9 cellular contexts compared by ENCODE assay signal in genomic region chr6:33076406-33076934, GRCh38. TPM values are rescaled to one million over a fixed set of nuclear protein-coding genes. Genes with fewer than 3 reads are reported as not detected.
DNase-seq lines count a peak whose midpoint lies in the region; ATAC-seq, FAIRE-seq and TF ChIP-seq lines count a peak whose summit lies in the region.
"Had no signal": no experiment of that assay in that cellular context is flagged by ENCODE, and none has a peak within 500 bp of the region (broad histone marks: within the 10 kb centered on the region; RNA-seq: fewer than 3 reads in every experiment).

No MANE protein-coding gene starts in this region.

- H3K27ac Mint-ChIP-seq in stimulated activated effector memory CD8-positive, alpha-beta T cell treated with anti-CD3 and anti-CD28 coated beads, Interleukin-12 subunit alpha, Interleukin-12 subunit beta, amount 100 ng/mL, for 72 hours, result peak overlapping the region; percentile 82

- H3K9me3 ChIP-seq in Loucy (ENCODE audit: insufficient read depth, low read depth, low read length) (no peaks in the 10 kb centered on the region), esophagus (ENCODE audit: control insufficient read depth in 2 of 2, insufficient read depth in 1 of 2, low read depth in 1 of 2, low read length in 1 of 2) (no peaks in the 10 kb centered on the region)

- 0 out of 2 replicates have a peak overlapping the region, but pooled peaks have one; percentile 86 for H2AFZ ChIP-seq in Loucy (ENCODE audit: low read length)

- no peaks in the 10 kb centered on the region for H3K9me3 Mint-ChIP-seq in stimulated activated effector memory CD8-positive, alpha-beta T cell treated with anti-CD3 and anti-CD28 coated beads, Interleukin-12 subunit alpha, Interleukin-12 subunit beta, amount 100 ng/mL, for 72 hours

- no peak for FAIRE-seq in D721Med (lab: Jason Lieb, UNC)

- WGBS in esophagus, 2 donors, result 65 to 71% methylated on average over 3 of the region's 3 CpGs

- no peaks in the 10 kb centered on the region for H3K9me2 ChIP-seq in Loucy (replicated peaks; ENCODE audit: low read depth, low read length)

- H3K4me3 Mint-ChIP-seq in stimulated activated effector memory CD8-positive, alpha-beta T cell treated with anti-CD3 and anti-CD28 coated beads, Interleukin-12 subunit alpha, Interleukin-12 subunit beta, amount 100 ng/mL, for 72 hours, result peak overlapping the region; percentile 76

- H3K4me2 ChIP-seq in Loucy (ENCODE audit: low read depth, low read length, poor library complexity, severe bottlenecking), result peak overlapping the region; percentile 10

- H3K79me2 ChIP-seq in Loucy (ENCODE audit: insufficient read depth, low read length), result no peaks in the 10 kb centered on the region

- ATAC-seq in stimulated activated effector memory CD8-positive, alpha-beta T cell treated with anti-CD3 and anti-CD28 coated beads, Interleukin-12 subunit alpha, Interleukin-12 subunit beta, amount 100 ng/mL, for 72 hours, result no peak
- no peak for ATAC-seq in left lobe of liver

- peaks cover 75% of the 10 kb centered on the region for H3K4me1 Mint-ChIP-seq in stimulated activated effector memory CD8-positive, alpha-beta T cell treated with anti-CD3 and anti-CD28 coated beads, Interleukin-12 subunit alpha, Interleukin-12 subunit beta, amount 100 ng/mL, for 72 hours

- peak overlapping the region; percentile 98 for H3K4me3 ChIP-seq in GM08714 (ENCODE audit: low read length)
- no peak overlapping the region for H3K4me3 ChIP-seq in Loucy (ENCODE audit: low read length, poor library complexity, severe bottlenecking)
- peak overlapping the region; percentile 20 to 26 for H3K4me3 ChIP-seq in esophagus (ENCODE audit: low read depth in 1 of 2, low read length in 2 of 2)

- peaks cover 3% of the 10 kb centered on the region for H3K4me1 ChIP-seq in Loucy (ENCODE audit: insufficient read depth, low read length, poor library complexity, severe bottlenecking)
- peaks cover 0 to 5% of the 10 kb centered on the region in 2 donors for H3K4me1 ChIP-seq in esophagus (ENCODE audit: control insufficient read depth in 2 of 2, insufficient read depth in 2 of 2, low read length in 1 of 2)

- no peak overlapping the region for H3K9ac ChIP-seq in Loucy (ENCODE audit: low read depth, low read length, poor library complexity, severe bottlenecking)

- H3K36me3 ChIP-seq in Loucy (ENCODE audit: insufficient read depth, low read length) (no peaks in the 10 kb centered on the region), esophagus (ENCODE audit: control insufficient read depth in 2 of 2, insufficient read depth in 2 of 2, low read length in 1 of 2) (no peaks in the 10 kb centered on the region)
- H3K36me3 ChIP-seq: brain microvascular endothelial cell had no signal

- peak overlapping the region in 1 of 2 donors; percentile 67 for H3K27ac ChIP-seq in esophagus (ENCODE audit: low read depth in 2 of 2, low read length in 1 of 2)
- H3K27ac ChIP-seq: brain microvascular endothelial cell had no signal

- H3F3A ChIP-seq in Loucy (ENCODE audit: low read depth), result no peaks in the 10 kb centered on the region

- peaks cover 26% of the 10 kb centered on the region for H3K36me3 Mint-ChIP-seq in stimulated activated effector memory CD8-positive, alpha-beta T cell treated with anti-CD3 and anti-CD28 coated beads, Interleukin-12 subunit alpha, Interleukin-12 subunit beta, amount 100 ng/mL, for 72 hours

- no peak for DNase-seq in stimulated activated effector memory CD8-positive, alpha-beta T cell treated with anti-CD3 and anti-CD28 coated beads, Interleukin-12 subunit alpha, Interleukin-12 subunit beta, amount 100 ng/mL, for 72 hours (ENCODE audit: low spot score in 2 of 2)
- DNase-seq in LoVo (ENCODE audit: low spot score) (no peak), D721Med (ENCODE audit: insufficient read length, low spot score) (no peak), left lobe of liver (ENCODE audit: low spot score) (no peak)
- DNase-seq: activated CD4-positive, alpha-beta T cell treated with anti-CD3 and anti-CD28 coated beads, Interleukin-2, amount 50 U/mL, for 1 hour had no signal

- H4K20me1 ChIP-seq in Loucy (ENCODE audit: insufficient read depth, low read length, poor library complexity, severe bottlenecking), result no peaks in the 10 kb centered on the region

- H3K27me3 ChIP-seq in Loucy (ENCODE audit: insufficient read depth, low read length, poor library complexity, severe bottlenecking) (no peaks in the 10 kb centered on the region), esophagus (ENCODE audit: control insufficient read depth in 1 of 2, insufficient read depth in 2 of 2, low read length in 2 of 2) (no peaks in the 10 kb centered on the region)
- H3K27me3 ChIP-seq: brain microvascular endothelial cell had no signal

- TF ChIP-seq CTCF in Loucy (conservative IDR thresholded peaks at IDR 0.05; ENCODE audit: low read length) (no peak), D721Med (IDR thresholded peaks at IDR 0.05; ENCODE audit: insufficient read depth, missing control alignments) (no peak)

RNA-seq across cellular contexts. Expression of gene HLA-DPB1, which starts 0.7 kb away (rescaled TPM):
- 10 to 100 TPM in 1 of 2 donors, 1 to 10 TPM in 1; 8.7 to 39.1 TPM for polyA plus RNA-seq in esophagus
- 11.3 TPM for total RNA-seq in left lobe of liver

RNA-seq across cellular contexts. Expression of gene HLA-DPA1, which starts 3.0 kb away (rescaled TPM):
- 10 to 100 TPM in 1 of 2 donors, 1 to 10 TPM in 1; 7.8 to 27.2 TPM for polyA plus RNA-seq in esophagus
- 10.8 TPM for total RNA-seq in left lobe of liver
